Comparison of ENCODE assay signal across 8 cellular contexts in genomic region chr9:132079391-132080071, GRCh38. TPM values are rescaled to one million over a fixed set of nuclear protein-coding genes. Genes with fewer than 3 reads are reported as not detected.
DNase-seq lines count a peak whose midpoint lies in the region; ATAC-seq lines count a peak whose summit lies in the region.

TSS of gene MED27 (minus strand) at chr9:132079867. CDS start at chr9:132079844, 23 bp downstream.

- ATAC-seq in GM19467 (IDR thresholded peaks at IDR 0.05; ENCODE audit: unreplicated experiment), result peak; percentile 80
- ATAC-seq in activated CD8-positive, alpha-beta memory T cell treated with anti-CD3 and anti-CD28 coated beads, Interleukin-2, amount 10 ng/mL, durations not matched to agents 7 days and 5 days, result peak; percentile 96

- CTCF ChIA-PET in CD4-positive, alpha-beta memory T cell (lab: Charles Lee; ENCODE audit: partially characterized antibody), result interaction anchor here (0.9 to 1.1 kb wide), 2 partner anchors 157 to 591 kb away, joined by 3 to 4 read pairs; partner anchors contain the start of genes DDX31 and GTF3C4
- CTCF ChIA-PET in activated CD8-positive, alpha-beta memory T cell treated with anti-CD3 and anti-CD28 coated beads, Interleukin-2, amount 10 ng/mL, durations not matched to agents 7 days and 5 days (lab: Charles Lee), result interaction anchor here (1.0 to 2.2 kb wide), 2 partner anchors 87 to 157 kb away, joined by 3 to 10 read pairs; no protein-coding TSS in a partner anchor

- peak within 1 kb of the TSS; percentile 86 to 98 (median 94) for H3K27ac Mint-ChIP-seq in CD4-positive, alpha-beta memory T cell
- H3K27ac Mint-ChIP-seq in activated CD8-positive, alpha-beta memory T cell treated with anti-CD3 and anti-CD28 coated beads, Interleukin-2, amount 10 ng/mL, durations not matched to agents 7 days and 5 days, result peak within 1 kb of the TSS; percentile 83

- H3K9me3 Mint-ChIP-seq in CD4-positive, alpha-beta memory T cell, result no peaks in the 10 kb centered on the region
- no peaks in the 10 kb centered on the region for H3K9me3 Mint-ChIP-seq in activated CD8-positive, alpha-beta memory T cell treated with anti-CD3 and anti-CD28 coated beads, Interleukin-2, amount 10 ng/mL, durations not matched to agents 7 days and 5 days (ENCODE audit: low read depth)

- peaks cover 0 to 4% of the 10 kb centered on the region in 2 donors for H3K27me3 Mint-ChIP-seq in CD4-positive, alpha-beta memory T cell
- H3K27me3 Mint-ChIP-seq in activated CD8-positive, alpha-beta memory T cell treated with anti-CD3 and anti-CD28 coated beads, Interleukin-2, amount 10 ng/mL, durations not matched to agents 7 days and 5 days, result no peaks in the 10 kb centered on the region

- peaks cover 20% of the 10 kb centered on the region for H3K36me3 ChIP-seq in CD4-positive, alpha-beta memory T cell (ENCODE audit: insufficient read depth, low read length)
- H3K36me3 ChIP-seq in HUES48 (ENCODE audit: control insufficient read depth, insufficient read depth, low read length) (peaks cover 26% of the 10 kb centered on the region), NT2/D1 (ENCODE audit: insufficient read depth, insufficient read length, low read length) (peaks cover 27% of the 10 kb centered on the region)

- H3K4me3 ChIP-seq in CD4-positive, alpha-beta memory T cell (ENCODE audit: low read length in 2 of 2), result peak within 1 kb of the TSS; percentile 89 to 93
- H3K4me3 ChIP-seq in HUES48 (ENCODE audit: low read depth, low read length), result peak within 1 kb of the TSS; percentile 96
- H3K4me3 ChIP-seq in NT2/D1 (ENCODE audit: insufficient read length, low read depth), result peak within 1 kb of the TSS; percentile 96

- in situ Hi-C loops in endometrial microvascular endothelial cells (cut with HindIII; ENCODE audit: inconsistent ontology term, low pct_unique_long_range_greater_than_20kb, low sequenced_read_pairs), result no loop called here

- peak; percentile 88 to 96 (median 89) for DNase-seq in CD4-positive, alpha-beta memory T cell
- peak; percentile 90 for DNase-seq in NT2/D1 (ENCODE audit: low read depth, low spot score)
- peak; percentile 97 for DNase-seq in activated CD8-positive, alpha-beta memory T cell treated with anti-CD3 and anti-CD28 coated beads, Interleukin-2, amount 10 ng/mL, durations not matched to agents 7 days and 5 days
- peak; percentile 96 for DNase-seq in mesenteric fat pad (ENCODE audit: low spot score)
- peak; percentile 94 for DNase-seq in stimulated activated CD8-positive, alpha-beta memory T cell treated with anti-CD3 and anti-CD28 coated beads, Interleukin-15, amount 100 ng/mL, for 1 hour (ENCODE audit: low read depth)

- peaks cover 40% of the 10 kb centered on the region for H3K4me1 ChIP-seq in CD4-positive, alpha-beta memory T cell (ENCODE audit: insufficient read depth, low read length)
- 0 out of 2 replicates have a peak, but pooled peaks cover 5% of the 10 kb centered on the region for H3K4me1 ChIP-seq in HUES48 (ENCODE audit: control insufficient read depth, insufficient read depth, low read length)
- H3K4me1 ChIP-seq in NT2/D1 (ENCODE audit: insufficient read depth, insufficient read length), result no peaks in the 10 kb centered on the region

- H3K9ac ChIP-seq in HUES48 (ENCODE audit: low read depth, low read length) (peak within 1 kb of the TSS; percentile 71), NT2/D1 (ENCODE audit: insufficient read length, low read depth) (peak within 1 kb of the TSS; percentile 86)

- H3K4me3 Mint-ChIP-seq in CD4-positive, alpha-beta memory T cell, result peak within 1 kb of the TSS; percentile 89 to 99 (median 98)
- H3K4me3 Mint-ChIP-seq in activated CD8-positive, alpha-beta memory T cell treated with anti-CD3 and anti-CD28 coated beads, Interleukin-2, amount 10 ng/mL, durations not matched to agents 7 days and 5 days, result peak within 1 kb of the TSS; percentile 99

- H3K27me3 ChIP-seq in CD4-positive, alpha-beta memory T cell (ENCODE audit: insufficient read depth, low read length), result no peaks in the 10 kb centered on the region
- H3K27me3 ChIP-seq in HUES48 (ENCODE audit: control insufficient read depth, insufficient read depth, low read length) (no peaks in the 10 kb centered on the region), NT2/D1 (ENCODE audit: insufficient read depth, insufficient read length) (no peaks in the 10 kb centered on the region)

- intact Hi-C loops in CD4-positive, alpha-beta memory T cell (cut with micrococcal nuclease), result loop anchor here (1.0 kb wide), 1 partner anchor 162 kb away; no protein-coding TSS in a partner anchor

- H3K27ac ChIP-seq in CD4-positive, alpha-beta memory T cell (ENCODE audit: low read depth, low read length), result peak within 1 kb of the TSS; percentile 70
- peak within 1 kb of the TSS; percentile 14 for H3K27ac ChIP-seq in HUES48 (ENCODE audit: low read depth, low read length)

- H3K36me3 Mint-ChIP-seq in CD4-positive, alpha-beta memory T cell, result peaks cover 28 to 32% of the 10 kb centered on the region in 2 donors
- peaks cover 12% of the 10 kb centered on the region for H3K36me3 Mint-ChIP-seq in activated CD8-positive, alpha-beta memory T cell treated with anti-CD3 and anti-CD28 coated beads, Interleukin-2, amount 10 ng/mL, durations not matched to agents 7 days and 5 days

- peaks cover 30 to 45% (median 38%) of the 10 kb centered on the region in 4 donors for H3K4me1 Mint-ChIP-seq in CD4-positive, alpha-beta memory T cell
- H3K4me1 Mint-ChIP-seq in activated CD8-positive, alpha-beta memory T cell treated with anti-CD3 and anti-CD28 coated beads, Interleukin-2, amount 10 ng/mL, durations not matched to agents 7 days and 5 days, result peaks cover 38% of the 10 kb centered on the region

- no peaks in the 10 kb centered on the region for H3K9me3 ChIP-seq in CD4-positive, alpha-beta memory T cell (ENCODE audit: control insufficient read depth in 1 of 2, low read length in 2 of 2)
- no peaks in the 10 kb centered on the region for H3K9me3 ChIP-seq in HUES48 (ENCODE audit: control insufficient read depth, insufficient read depth, low read length)
- H3K9me3 ChIP-seq in NT2/D1 (ENCODE audit: insufficient read depth, low read length), result no peaks in the 10 kb centered on the region

- POLR2A ChIA-PET in CD4-positive, alpha-beta memory T cell (lab: Charles Lee; ENCODE audit: partially characterized antibody), result interaction anchor here (0.8 to 1.7 kb wide), 4 partner anchors 239 to 954 kb away, joined by 3 to 4 read pairs (median 3); partner anchors contain the start of genes DDX31 and NUP214

RNA-seq across cellular contexts. Expression of gene MED27, which starts in this region (rescaled TPM):
- total RNA-seq in CD4-positive, alpha-beta memory T cell, result 10 to 100 TPM; 15.6 to 15.8 TPM
- 10 to 100 TPM; 42.8 to 57.7 TPM for polyA plus RNA-seq in CD4-positive, alpha-beta memory T cell
- total RNA-seq in activated CD8-positive, alpha-beta memory T cell treated with anti-CD3 and anti-CD28 coated beads, Interleukin-2, amount 10 ng/mL, durations not matched to agents 7 days and 5 days, result 10 to 100 TPM; 25.7 to 28.2 TPM
- total RNA-seq in endometrial microvascular endothelial cells (ENCODE audit: inconsistent ontology term) (47.5 TPM), mesenteric fat pad (15.8 TPM)

Comparison
In these comparisons a context has a peak if more than half of its experiments do, and no peak if none do; other contexts are left out.
1. Peak in every context shown above with its lines: DNase-seq, ATAC-seq, H3K4me3 ChIP-seq and H3K27ac ChIP-seq.